20 cellular contexts compared by ENCODE assay signal in genomic region chr7:115359919-115360318, GRCh38.
DNase-seq lines count a peak whose midpoint lies in the region; ATAC-seq, FAIRE-seq and TF ChIP-seq lines count a peak whose summit lies in the region.
"Had no signal": no experiment of that assay in that cellular context is flagged by ENCODE, and none has a peak within 500 bp of the region (broad histone marks: within the 10 kb centered on the region; RNA-seq: fewer than 3 reads in every experiment).

No MANE protein-coding gene starts in this region.

- H3K9me1 ChIP-seq in keratinocyte (ENCODE audit: control insufficient read depth, extremely low read depth, insufficient read depth, low read length): no peaks in the 10 kb centered on the region

- no peak overlapping the region for H3K27ac ChIP-seq in keratinocyte (ENCODE audit: control insufficient read depth, insufficient read depth, low read length)
- H3K27ac ChIP-seq: HL-60 had no signal

- no peaks in the 10 kb centered on the region for H3K79me2 ChIP-seq in keratinocyte (ENCODE audit: control insufficient read depth, insufficient read depth, low read length)

- H3K4me3 ChIP-seq in keratinocyte (ENCODE audit: control insufficient read depth in 2 of 3, extremely low read depth in 1 of 3, insufficient read depth in 2 of 3, low read depth in 1 of 3, low read length in 3 of 3): no peak overlapping the region
- H3K4me3 ChIP-seq: HAP-1, K562 had no signal

- H3K9me3 Mint-ChIP-seq in activated T-helper 17 cell treated with anti-CD3 and anti-CD28 coated beads, Interleukin-2, amount 50 U/mL, for 72 hours: peaks cover 4% of the 10 kb centered on the region

- H3K4me2 ChIP-seq in keratinocyte (ENCODE audit: control insufficient read depth, extremely low read depth, insufficient read depth, low read depth, low read length): no peak overlapping the region

- FAIRE-seq in keratinocyte (lab: Jason Lieb, UNC): peak; percentile 9
- FAIRE-seq: K562 had no signal

- no peaks in the 10 kb centered on the region for H4K20me1 ChIP-seq in keratinocyte (ENCODE audit: control insufficient read depth, extremely low read depth, insufficient read depth, low read length)

- no peaks in the 10 kb centered on the region for H3K27me3 Mint-ChIP-seq in activated T-helper 17 cell treated with anti-CD3 and anti-CD28 coated beads, Interleukin-2, amount 50 U/mL, for 72 hours
- H3K27me3 Mint-ChIP-seq: CD4-positive, CD25-positive, alpha-beta regulatory T cell had no signal

- H3K27ac Mint-ChIP-seq in activated T-helper 17 cell treated with anti-CD3 and anti-CD28 coated beads, Interleukin-2, amount 50 U/mL, for 72 hours: no peak overlapping the region
- H3K27ac Mint-ChIP-seq: CD4-positive, CD25-positive, alpha-beta regulatory T cell had no signal

- no peaks in the 10 kb centered on the region for H3K9me3 ChIP-seq in keratinocyte (ENCODE audit: control insufficient read depth, low read depth, low read length)
- H3K9me3 ChIP-seq: HAP-1 had no signal

- TF ChIP-seq CTCF in keratinocyte (optimal IDR thresholded peaks at IDR 0.05 in 1 of 3, IDR thresholded peaks at IDR 0.05 in 1 of 3, conservative IDR thresholded peaks at IDR 0.05 in 1 of 3; ENCODE audit: extremely low read depth in 1 of 3, insufficient read depth in 2 of 3, low read length in 3 of 3): no peak

- peak; percentile 15 for DNase-seq in ELR (ENCODE audit: low read depth)
- no peak for DNase-seq in keratinocyte (ENCODE audit: low read depth, low spot score)
- DNase-seq in NK-92 treated with Interleukin-12 subunit alpha and Interleukin-12 subunit beta, amount 100 ng/mL, for 24 hours (lab: John Stamatoyannopoulos, UW): no peak
- DNase-seq in islet precursor cell: no peak
- no peak for DNase-seq in NCI-H82 (lab: John Stamatoyannopoulos, UW)
- DNase-seq in NCI-H446 (lab: John Stamatoyannopoulos, UW): no peak
- DNase-seq: AML-193; CD4-positive, CD25-positive, alpha-beta regulatory T cell; DMS79; NCI-H1436 treated with DMSO at 0.1 percent for 48 hours; NCI-H2081 treated with DMSO at 0.1 percent for 48 hours; NCI-H226; Right ventricle myocardium superior had no signal

- no peaks in the 10 kb centered on the region for H3K4me1 ChIP-seq in keratinocyte (ENCODE audit: control insufficient read depth, extremely low read depth, insufficient read depth, low read length)
- H3K4me1 ChIP-seq: HAP-1 had no signal

- H3K4me1 Mint-ChIP-seq in activated T-helper 17 cell treated with anti-CD3 and anti-CD28 coated beads, Interleukin-2, amount 50 U/mL, for 72 hours: no peaks in the 10 kb centered on the region
- H3K4me1 Mint-ChIP-seq: CD4-positive, CD25-positive, alpha-beta regulatory T cell had no signal

- peak; percentile 26 for ATAC-seq in HG02870 (IDR thresholded peaks at IDR 0.05; ENCODE audit: unreplicated experiment)
- peak; percentile 67 for ATAC-seq in activated T-helper 17 cell treated with anti-CD3 and anti-CD28 coated beads, Interleukin-2, amount 50 U/mL, for 72 hours (replicated peaks)
- ATAC-seq: K562, Panc1, SK-N-SH treated with all-trans-retinoic acid at 6 μM for 48 hours had no signal

- H3K27me3 ChIP-seq in keratinocyte (ENCODE audit: control insufficient read depth, extremely low read depth, insufficient read depth, low read length): no peaks in the 10 kb centered on the region

- no peak overlapping the region for H3K4me3 Mint-ChIP-seq in activated T-helper 17 cell treated with anti-CD3 and anti-CD28 coated beads, Interleukin-2, amount 50 U/mL, for 72 hours
- H3K4me3 Mint-ChIP-seq: CD4-positive, CD25-positive, alpha-beta regulatory T cell had no signal

- H3K9ac ChIP-seq in keratinocyte (ENCODE audit: control insufficient read depth, extremely low read depth, insufficient read depth, low read length): no peak overlapping the region

- no peaks in the 10 kb centered on the region for H3K36me3 ChIP-seq in keratinocyte (ENCODE audit: control insufficient read depth in 2 of 2, extremely low read depth in 1 of 2, insufficient read depth in 2 of 2, low read length in 2 of 2)
- H3K36me3 ChIP-seq: HAP-1 had no signal

- dilution Hi-C loops in keratinocyte (cut with MboI; ENCODE audit: extremely low pct_ligation_motif_present, low sequenced_read_pairs): no loop called here

- H3K36me3 Mint-ChIP-seq in activated T-helper 17 cell treated with anti-CD3 and anti-CD28 coated beads, Interleukin-2, amount 50 U/mL, for 72 hours (ENCODE audit: low read depth): no peaks in the 10 kb centered on the region
- H3K36me3 Mint-ChIP-seq: CD4-positive, CD25-positive, alpha-beta regulatory T cell had no signal

- no peak overlapping the region for H2AFZ ChIP-seq in keratinocyte (ENCODE audit: control insufficient read depth, low read length)
